1 cellular context compared by ENCODE assay signal in the genomic region with DNA sequence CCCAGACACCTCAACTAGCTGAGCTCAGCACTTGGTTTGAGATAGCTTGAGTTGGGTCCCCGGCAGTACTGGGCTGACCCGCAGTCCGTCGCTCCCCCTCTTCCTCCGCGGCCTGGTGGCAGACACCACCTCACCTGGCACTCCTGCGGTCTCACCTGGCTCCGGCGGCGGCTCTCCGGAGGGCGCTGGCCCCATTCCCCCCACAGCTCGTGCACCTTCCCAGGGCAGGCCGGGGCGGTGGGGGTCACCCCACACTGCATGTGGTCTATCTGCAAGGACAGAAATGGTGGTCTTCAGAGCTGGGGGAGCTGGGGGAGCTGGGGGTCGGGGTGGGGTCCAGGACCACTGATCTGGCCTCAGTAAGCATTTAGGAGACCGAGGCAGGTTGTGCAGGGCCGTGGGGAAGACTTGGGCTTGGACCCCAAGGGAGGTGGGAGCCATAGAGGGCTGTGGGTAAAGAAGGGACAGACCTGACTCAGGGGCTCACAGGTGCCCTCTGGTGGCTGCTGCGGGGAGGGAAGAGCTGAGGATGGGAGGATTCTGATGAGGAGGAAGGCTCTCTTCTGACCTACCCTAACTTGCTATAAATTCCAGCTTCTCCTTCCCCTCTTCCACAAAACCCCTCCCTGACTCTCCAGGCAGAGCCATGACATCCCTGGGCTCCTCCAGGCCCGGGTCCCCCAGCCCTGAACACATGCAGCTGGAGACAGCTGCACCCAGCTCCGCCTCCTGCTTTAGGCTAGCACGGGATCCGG.
TF ChIP-seq lines count a peak whose summit lies in the region.

No MANE protein-coding gene starts in this region.

TF ChIP-seq in GM12878, 131 proteins besides CTCF, POLR2A, EP300 and RAD21:
- TF ChIP-seq SMC3 (IDR thresholded peaks at IDR 0.05; ENCODE audit: borderline replicate concordance, low read length) = peak; percentile 63; the same call in 1 of the 2 replicates
- no peak for TF ChIP-seq NFYA (IDR thresholded peaks at IDR 0.05; ENCODE audit: borderline replicate concordance, low read depth, low read length)
- TF ChIP-seq, protein P1, sequence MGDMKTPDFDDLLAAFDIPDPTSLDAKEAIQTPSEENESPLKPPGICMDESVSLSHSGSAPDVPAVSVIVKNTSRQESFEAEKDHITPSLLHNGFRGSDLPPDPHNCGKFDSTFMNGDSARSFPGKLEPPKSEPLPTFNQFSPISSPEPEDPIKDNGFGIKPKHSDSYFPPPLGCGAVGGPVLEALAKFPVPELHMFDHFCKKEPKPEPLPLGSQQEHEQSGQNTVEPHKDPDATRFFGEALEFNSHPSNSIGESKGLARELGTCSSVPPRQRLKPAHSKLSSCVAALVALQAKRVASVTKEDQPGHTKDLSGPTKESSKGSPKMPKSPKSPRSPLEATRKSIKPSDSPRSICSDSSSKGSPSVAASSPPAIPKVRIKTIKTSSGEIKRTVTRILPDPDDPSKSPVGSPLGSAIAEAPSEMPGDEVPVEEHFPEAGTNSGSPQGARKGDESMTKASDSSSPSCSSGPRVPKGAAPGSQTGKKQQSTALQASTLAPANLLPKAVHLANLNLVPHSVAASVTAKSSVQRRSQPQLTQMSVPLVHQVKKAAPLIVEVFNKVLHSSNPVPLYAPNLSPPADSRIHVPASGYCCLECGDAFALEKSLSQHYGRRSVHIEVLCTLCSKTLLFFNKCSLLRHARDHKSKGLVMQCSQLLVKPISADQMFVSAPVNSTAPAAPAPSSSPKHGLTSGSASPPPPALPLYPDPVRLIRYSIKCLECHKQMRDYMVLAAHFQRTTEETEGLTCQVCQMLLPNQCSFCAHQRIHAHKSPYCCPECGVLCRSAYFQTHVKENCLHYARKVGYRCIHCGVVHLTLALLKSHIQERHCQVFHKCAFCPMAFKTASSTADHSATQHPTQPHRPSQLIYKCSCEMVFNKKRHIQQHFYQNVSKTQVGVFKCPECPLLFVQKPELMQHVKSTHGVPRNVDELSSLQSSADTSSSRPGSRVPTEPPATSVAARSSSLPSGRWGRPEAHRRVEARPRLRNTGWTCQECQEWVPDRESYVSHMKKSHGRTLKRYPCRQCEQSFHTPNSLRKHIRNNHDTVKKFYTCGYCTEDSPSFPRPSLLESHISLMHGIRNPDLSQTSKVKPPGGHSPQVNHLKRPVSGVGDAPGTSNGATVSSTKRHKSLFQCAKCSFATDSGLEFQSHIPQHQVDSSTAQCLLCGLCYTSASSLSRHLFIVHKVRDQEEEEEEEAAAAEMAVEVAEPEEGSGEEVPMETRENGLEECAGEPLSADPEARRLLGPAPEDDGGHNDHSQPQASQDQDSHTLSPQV (IDR thresholded peaks at IDR 0.05) = no peak
- TF ChIP-seq SMARCA5 (IDR thresholded peaks at IDR 0.05) = peak; percentile 75; the same call in 1 of the 2 replicates
